In genomic region chr14:85799668-85800067, GRCh38 we compare ENCODE assay signal across 6 cellular contexts.
"Had no signal": no experiment of that assay in that cellular context is flagged by ENCODE, and none has a peak within 500 bp of the region (broad histone marks: within the 10 kb centered on the region; RNA-seq: fewer than 3 reads in every experiment).

No MANE protein-coding gene starts in this region.

- DNase-seq: H9, HCEC 1CT, KBM-7 had no signal

- H3K4me3 ChIP-seq: GM23338 had no signal

- ATAC-seq: GM23338, HepG2 had no signal

- H3K27ac ChIP-seq: HL-60 had no signal

- H3K4me2 ChIP-seq: GM23338 had no signal
